In the genomic region with DNA sequence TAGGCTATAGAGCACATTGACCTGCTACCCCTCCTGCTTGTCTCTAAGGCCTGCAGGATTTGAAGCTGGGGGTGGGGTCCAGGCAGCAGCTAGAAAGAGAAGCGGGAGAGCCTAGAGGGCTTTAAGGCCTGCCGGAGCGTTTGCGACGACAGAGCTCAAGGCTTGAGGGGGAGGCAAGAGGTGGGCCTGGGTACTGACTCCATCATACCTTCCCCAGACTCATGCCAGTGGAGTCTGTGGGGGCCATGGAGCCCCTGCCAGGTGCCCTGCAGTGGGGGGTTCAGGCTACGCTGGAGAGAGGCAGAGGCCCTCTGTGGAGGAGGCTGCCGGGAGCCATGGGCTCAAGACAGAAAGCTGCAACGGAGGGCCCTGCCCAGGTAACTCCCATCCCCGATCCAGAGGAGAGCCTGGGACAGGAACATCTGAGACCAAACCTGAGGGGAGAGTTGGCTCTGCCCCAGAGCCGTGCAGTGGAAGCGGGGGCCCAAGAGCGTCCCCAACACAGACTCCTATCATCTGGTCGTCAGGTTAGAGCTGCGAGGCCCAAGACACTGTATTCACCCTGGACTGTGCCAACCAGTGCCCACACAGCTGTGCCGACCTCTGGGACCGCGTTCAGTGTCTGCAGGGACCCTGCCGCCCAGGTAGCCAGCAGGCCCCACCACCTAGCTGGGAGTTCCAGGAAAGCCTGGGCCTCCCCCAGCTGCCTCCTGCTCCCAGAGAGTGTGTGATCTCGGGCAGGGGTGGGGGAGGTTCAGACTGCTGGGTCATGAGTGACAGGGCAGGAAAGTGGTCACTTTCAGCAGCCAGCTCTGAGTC, we compare ENCODE assay signal across 22 cellular contexts. TPM values are rescaled to one million over a fixed set of nuclear protein-coding genes. Genes with fewer than 3 reads are reported as not detected.
DNase-seq lines count a peak whose midpoint lies in the region; ATAC-seq and TF ChIP-seq lines count a peak whose summit lies in the region.
"Had no signal": no experiment of that assay in that cellular context is flagged by ENCODE, and none has a peak within 500 bp of the region (broad histone marks: within the 10 kb centered on the region; RNA-seq: fewer than 3 reads in every experiment).

No MANE protein-coding gene starts in this region.

- H3K4me3 ChIP-seq in lower lobe of right lung (no peak overlapping the region), aorta (ENCODE audit: low read length in 2 of 2) (no peak overlapping the region)
- H3K4me3 ChIP-seq: A549, GM12878, SJSA1 had no signal

- no peaks in the 10 kb centered on the region for H3K36me3 Mint-ChIP-seq in WTC11
- no peaks in the 10 kb centered on the region for H3K36me3 Mint-ChIP-seq in activated CD8-positive, alpha-beta T cell treated with anti-CD3 and anti-CD28 coated beads, Interleukin-2, amount 10 ng/mL, durations not matched to agents 7 days and 5 days (ENCODE audit: low read depth)
- H3K36me3 Mint-ChIP-seq: CD8-positive, alpha-beta T cell had no signal

- no peak for TF ChIP-seq CTCF in WTC11 (IDR thresholded peaks at IDR 0.05)
- no peak for TF ChIP-seq CTCF in lower lobe of right lung (IDR thresholded peaks at IDR 0.05)

- H3K4me1 Mint-ChIP-seq in WTC11 = no peaks in the 10 kb centered on the region
- peaks cover 5% of the 10 kb centered on the region for H3K4me1 Mint-ChIP-seq in activated CD8-positive, alpha-beta T cell treated with anti-CD3 and anti-CD28 coated beads, Interleukin-2, amount 10 ng/mL, durations not matched to agents 7 days and 5 days (ENCODE audit: low read depth)

- H3K27ac Mint-ChIP-seq in WTC11 = no peak overlapping the region
- H3K27ac Mint-ChIP-seq in activated CD8-positive, alpha-beta T cell treated with anti-CD3 and anti-CD28 coated beads, Interleukin-2, amount 10 ng/mL, durations not matched to agents 7 days and 5 days = no peak overlapping the region
- H3K27ac Mint-ChIP-seq: CD8-positive, alpha-beta T cell had no signal

- intact Hi-C loops in left cardiac atrium (cut with DNase I) (no loop called here), Right ventricle myocardium superior (cut with DNase I) (no loop called here), lower lobe of right lung (cut with DNase I) (no loop called here), aorta (cut with DNase I) (no loop called here)

- H3K27ac ChIP-seq in lower lobe of right lung = no peak overlapping the region
- no peak overlapping the region for H3K27ac ChIP-seq in aorta (ENCODE audit: low read depth in 1 of 2, low read length in 2 of 2)
- H3K27ac ChIP-seq: A549, RWPE1, SJSA1 had no signal

- POLR2A ChIA-PET in WTC11 (lab: Charles Lee) = no interaction called here
- POLR2A ChIA-PET in activated CD8-positive, alpha-beta T cell treated with anti-CD3 and anti-CD28 coated beads, Interleukin-2, amount 10 ng/mL, durations not matched to agents 7 days and 5 days (lab: Charles Lee) = interaction anchor here (1.1 kb wide), 1 partner anchor 13 kb away, joined by 5 read pairs; the partner anchor contains the start of gene ZNF862

- DNase-seq in left cardiac atrium (peak; percentile 21), Right ventricle myocardium superior (no peak), WTC11 (ENCODE audit: low spot score) (peak; percentile 7), lower lobe of right lung (peak; percentile 43), aorta (peak; percentile 27 to 62)
- DNase-seq in activated CD8-positive, alpha-beta T cell treated with anti-CD3 and anti-CD28 coated beads, Interleukin-2, amount 10 ng/mL, durations not matched to agents 7 days and 5 days = no peak
- DNase-seq: BE2C; CD8-positive, alpha-beta T cell; DND-41; NCI-H1105 treated with DMSO at 0.1 percent for 48 hours; NCI-H2029 treated with DMSO at 0.1 percent for 48 hours; NCI-H226; NCI-H510A treated with DMSO at 0.1 percent for 48 hours; NCI-H774; NK-92 treated with Interleukin-12 subunit alpha and Interleukin-12 subunit beta, amount 100 ng/mL, for 24 hours had no signal

- peaks cover 3% of the 10 kb centered on the region; the same call in 1 of the 2 replicates for H3K9me3 Mint-ChIP-seq in WTC11
- H3K9me3 Mint-ChIP-seq in activated CD8-positive, alpha-beta T cell treated with anti-CD3 and anti-CD28 coated beads, Interleukin-2, amount 10 ng/mL, durations not matched to agents 7 days and 5 days (ENCODE audit: insufficient read depth) = no peaks in the 10 kb centered on the region
- H3K9me3 Mint-ChIP-seq: CD8-positive, alpha-beta T cell had no signal

- H3K9me3 ChIP-seq in lower lobe of right lung = no peaks in the 10 kb centered on the region
- H3K9me3 ChIP-seq in aorta (ENCODE audit: control insufficient read depth, low read length) = no peaks in the 10 kb centered on the region
- H3K9me3 ChIP-seq: A549, SJSA1 had no signal

- 94 to 95% methylated on average over 19 of the region's 19 CpGs for WGBS in aorta, 2 donors

- no peaks in the 10 kb centered on the region; the same call in 1 of the 2 replicates for H3K27me3 Mint-ChIP-seq in WTC11 (ENCODE audit: low read depth)
- no peaks in the 10 kb centered on the region for H3K27me3 Mint-ChIP-seq in activated CD8-positive, alpha-beta T cell treated with anti-CD3 and anti-CD28 coated beads, Interleukin-2, amount 10 ng/mL, durations not matched to agents 7 days and 5 days (ENCODE audit: low read depth)

- no peaks in the 10 kb centered on the region for H3K27me3 ChIP-seq in lower lobe of right lung (ENCODE audit: low read depth)
- no peaks in the 10 kb centered on the region for H3K27me3 ChIP-seq in aorta (ENCODE audit: control insufficient read depth in 1 of 2, insufficient read depth in 2 of 2, low read length in 1 of 2)
- H3K27me3 ChIP-seq: BE2C had no signal

- CTCF ChIA-PET in WTC11 (lab: Charles Lee) = interaction anchor here (1.5 kb wide), 1 partner anchor 18 kb away, joined by 5 read pairs; no protein-coding TSS in a partner anchor
- CTCF ChIA-PET in activated CD8-positive, alpha-beta T cell treated with anti-CD3 and anti-CD28 coated beads, Interleukin-2, amount 10 ng/mL, durations not matched to agents 7 days and 5 days (lab: Charles Lee) = no interaction called here

- no peaks in the 10 kb centered on the region for H3K4me1 ChIP-seq in lower lobe of right lung
- no peaks in the 10 kb centered on the region for H3K4me1 ChIP-seq in aorta (ENCODE audit: control insufficient read depth in 1 of 2, insufficient read depth in 2 of 2, low read length in 2 of 2)
- H3K4me1 ChIP-seq: A549, SJSA1 had no signal

- H3K4me3 Mint-ChIP-seq in WTC11 = no peak overlapping the region
- no peak overlapping the region for H3K4me3 Mint-ChIP-seq in activated CD8-positive, alpha-beta T cell treated with anti-CD3 and anti-CD28 coated beads, Interleukin-2, amount 10 ng/mL, durations not matched to agents 7 days and 5 days
- H3K4me3 Mint-ChIP-seq: CD8-positive, alpha-beta T cell had no signal

- H3K36me3 ChIP-seq in lower lobe of right lung (no peaks in the 10 kb centered on the region), aorta (ENCODE audit: control insufficient read depth in 1 of 2, insufficient read depth in 2 of 2, low read length in 1 of 2) (no peaks in the 10 kb centered on the region)
- H3K36me3 ChIP-seq: BE2C, SJSA1 had no signal

- ATAC-seq in left cardiac atrium (no peak), Right ventricle myocardium superior (ENCODE audit: poor library complexity) (no peak), WTC11 (no peak), lower lobe of right lung (no peak), aorta (ENCODE audit: low FRiP score) (no peak), GM21360 (IDR thresholded peaks at IDR 0.05; ENCODE audit: unreplicated experiment) (no peak), HG03045 (IDR thresholded peaks at IDR 0.05; ENCODE audit: unreplicated experiment) (no peak)
- ATAC-seq in activated CD8-positive, alpha-beta T cell treated with anti-CD3 and anti-CD28 coated beads, Interleukin-2, amount 10 ng/mL, durations not matched to agents 7 days and 5 days = no peak
- ATAC-seq: A549; CD8-positive, alpha-beta T cell; GM12878; HCT116 had no signal

TF ChIP-seq in WTC11, 78 proteins besides CTCF, POLR2A, EP300 and RAD21:
- TF ChIP-seq SOX15 (CRISPR knock-in tag; IDR thresholded peaks at IDR 0.05) (no peak), HMGA2 (CRISPR knock-in tag; IDR thresholded peaks at IDR 0.05) (no peak), TEAD1 (CRISPR knock-in tag; IDR thresholded peaks at IDR 0.05) (no peak), ZNF416 (CRISPR knock-in tag; IDR thresholded peaks at IDR 0.05) (no peak), GABPB1 (CRISPR knock-in tag; IDR thresholded peaks at IDR 0.05) (no peak), GTF2I (CRISPR knock-in tag; conservative IDR thresholded peaks at IDR 0.05) (no peak)

RNA-seq across cellular contexts. Expression of gene ZNF862, which starts 13.2 kb away (rescaled TPM):
- total RNA-seq in left cardiac atrium (1 to 10 TPM; 8.7 to 9.7 TPM), Right ventricle myocardium superior (12.2 TPM), WTC11 (2021) (3.6 to 6.3 TPM (median 5.8 TPM) in 3 replicates), lower lobe of right lung (20.7 TPM), aorta (10 to 100 TPM; 15.8 to 30.1 TPM)
- polyA plus RNA-seq in aorta = 1 to 10 TPM; 2.9 to 8.0 TPM
- total RNA-seq in activated CD8-positive, alpha-beta T cell treated with anti-CD3 and anti-CD28 coated beads, Interleukin-2, amount 10 ng/mL, durations not matched to agents 7 days and 5 days = 10 to 100 TPM; 21.5 to 24.9 TPM

RNA-seq across cellular contexts. Expression of gene ATP6V0E2, which starts 48.8 kb away (rescaled TPM):
- total RNA-seq in left cardiac atrium (100 to 1,000 TPM in 1 of 2 donors, 10 to 100 TPM in 1; 56.8 to 104 TPM), Right ventricle myocardium superior (121 TPM), WTC11 (2021) (22.7 to 26.2 TPM (median 24.8 TPM) in 3 replicates), lower lobe of right lung (17.9 TPM), aorta (10 to 100 TPM; 12.2 to 19.9 TPM)
- polyA plus RNA-seq in aorta = 10 to 100 TPM; 16.0 to 24.3 TPM
- 10 to 100 TPM; 92.9 to 99.6 TPM for total RNA-seq in activated CD8-positive, alpha-beta T cell treated with anti-CD3 and anti-CD28 coated beads, Interleukin-2, amount 10 ng/mL, durations not matched to agents 7 days and 5 days

RNA-seq across cellular contexts. Expression of gene ZNF467, which starts 51.6 kb away (rescaled TPM):
- total RNA-seq in left cardiac atrium (10 to 100 TPM in 1 of 2 donors, 1 to 10 TPM in 1; 7.9 to 10.4 TPM), Right ventricle myocardium superior (5.2 TPM), WTC11 (2021) (0.70 to 1.2 TPM (median 0.73 TPM) in 3 replicates), lower lobe of right lung (23.0 TPM), aorta (10 to 100 TPM; 13.3 to 18.5 TPM)
- 1 to 10 TPM; 2.1 to 5.7 TPM for polyA plus RNA-seq in aorta
- under 1 TPM; 0.08 to 0.11 TPM for total RNA-seq in activated CD8-positive, alpha-beta T cell treated with anti-CD3 and anti-CD28 coated beads, Interleukin-2, amount 10 ng/mL, durations not matched to agents 7 days and 5 days
- total RNA-seq: GM12878, SJSA1 had no signal
- polyA plus RNA-seq: GM12878 had no signal

Comparison
In these comparisons a context has a peak if more than half of its experiments do, and no peak if none do; other contexts are left out.
1. DNase-seq: peak in left cardiac atrium (single experiment), WTC11 (single experiment), lower lobe of right lung (single experiment) and aorta (2 of 2); none in Right ventricle myocardium superior (single experiment) and activated CD8-positive, alpha-beta T cell treated with anti-CD3 and anti-CD28 coated beads, Interleukin-2, amount 10 ng/mL, durations not matched to agents 7 days and 5 days (single experiment).